In genomic region chr22:50304528-50305392, GRCh38 we compare ENCODE assay signal across 7 cellular contexts. TPM values are rescaled to one million over a fixed set of nuclear protein-coding genes. Genes with fewer than 3 reads are reported as not detected.
A peak's percentile ranks its signal among the peaks of the same experiment; 100 is the strongest.
DNase-seq lines count a peak whose midpoint lies in the region; ATAC-seq and TF ChIP-seq lines count a peak whose summit lies in the region.

No MANE protein-coding gene starts in this region.

- CTCF ChIA-PET in activated B cell treated with CpG ODN at 0.5 μM for 24 hours (lab: Charles Lee): interaction anchor here (0.7 to 2.5 kb wide), 4 partner anchors 14 to 54 kb away, joined by 3 to 8 read pairs (median 4); partner anchors contain the start of gene HDAC10

- no peaks in the 10 kb centered on the region for H3K36me3 Mint-ChIP-seq in activated B cell treated with CpG ODN at 0.5 μM for 24 hours (ENCODE audit: low read depth)
- no peaks in the 10 kb centered on the region for H3K36me3 Mint-ChIP-seq in T-helper 2 cell treated with Interferon-gamma antibody and Interleukin-4, amounts not matched to agents 5 μg/mL and 100 μg/mL, for 36 hours (ENCODE audit: low read depth)

- no peaks in the 10 kb centered on the region for H3K9me3 Mint-ChIP-seq in activated B cell treated with CpG ODN at 0.5 μM for 24 hours
- no peaks in the 10 kb centered on the region for H3K9me3 Mint-ChIP-seq in T-helper 2 cell treated with Interferon-gamma antibody and Interleukin-4, amounts not matched to agents 5 μg/mL and 100 μg/mL, for 36 hours

- DNase-seq in HT-29 (ENCODE audit: low spot score) (peak; percentile 39), activated B cell treated with CpG ODN at 0.5 μM for 24 hours (no peak), hepatocyte (ENCODE audit: low spot score) (peak; percentile 48), suprapubic skin (ENCODE audit: low spot score in 2 of 2) (no peak), NCI-H2107 (lab: John Stamatoyannopoulos, UW) (no peak), GM10266 (ENCODE audit: extremely low spot score) (no peak)
- DNase-seq in T-helper 2 cell treated with Interferon-gamma antibody and Interleukin-4, amounts not matched to agents 5 μg/mL and 100 μg/mL, for 36 hours (ENCODE audit: low spot score): no peak

- peak; percentile 18 for ATAC-seq in activated B cell treated with CpG ODN at 0.5 μM for 24 hours (ENCODE audit: low read depth)

- WGBS in hepatocyte (ENCODE audit: low lambda C conversion rate, missing lambda C conversion rate): 78% methylated on average over 21 of the region's 22 CpGs
- whole genome bisulfite sequencing in suprapubic skin: 22% methylated on average over 7 of the region's 22 CpGs

- H3K27me3 Mint-ChIP-seq in activated B cell treated with CpG ODN at 0.5 μM for 24 hours: peaks cover 2% of the 10 kb centered on the region
- peaks cover 19% of the 10 kb centered on the region for H3K27me3 Mint-ChIP-seq in T-helper 2 cell treated with Interferon-gamma antibody and Interleukin-4, amounts not matched to agents 5 μg/mL and 100 μg/mL, for 36 hours (ENCODE audit: low read depth)

- H4K20me1 ChIP-seq in hepatocyte (ENCODE audit: insufficient read depth, poor library complexity, severe bottlenecking): peaks cover 44% of the 10 kb centered on the region

- POLR2A ChIA-PET in activated B cell treated with CpG ODN at 0.5 μM for 24 hours (lab: Charles Lee): interaction anchor here (0.8 to 4.9 kb wide), 8 partner anchors 10 to 261 kb away, joined by 3 to 74 read pairs (median 9); partner anchors contain the start of genes DENND6B and HDAC10

- no peaks in the 10 kb centered on the region for H3K27me3 ChIP-seq in hepatocyte
- H3K27me3 ChIP-seq in suprapubic skin: no peaks in the 10 kb centered on the region

- no peak overlapping the region for H2AFZ ChIP-seq in hepatocyte

- H3K4me1 Mint-ChIP-seq in activated B cell treated with CpG ODN at 0.5 μM for 24 hours: peaks cover 63% of the 10 kb centered on the region
- H3K4me1 Mint-ChIP-seq in T-helper 2 cell treated with Interferon-gamma antibody and Interleukin-4, amounts not matched to agents 5 μg/mL and 100 μg/mL, for 36 hours (ENCODE audit: low read depth): peaks cover 9% of the 10 kb centered on the region

- H3K4me3 ChIP-seq in hepatocyte (peak overlapping the region; percentile 12), suprapubic skin (peak overlapping the region; percentile 94)

- peak overlapping the region; percentile 59 for H3K4me3 Mint-ChIP-seq in activated B cell treated with CpG ODN at 0.5 μM for 24 hours
- H3K4me3 Mint-ChIP-seq in T-helper 2 cell treated with Interferon-gamma antibody and Interleukin-4, amounts not matched to agents 5 μg/mL and 100 μg/mL, for 36 hours: no peak overlapping the region

- peak overlapping the region; percentile 63 for H3K27ac Mint-ChIP-seq in activated B cell treated with CpG ODN at 0.5 μM for 24 hours
- no peak overlapping the region for H3K27ac Mint-ChIP-seq in T-helper 2 cell treated with Interferon-gamma antibody and Interleukin-4, amounts not matched to agents 5 μg/mL and 100 μg/mL, for 36 hours

- no peak for TF ChIP-seq POLR2A in suprapubic skin (IDR thresholded peaks at IDR 0.05)

- peak overlapping the region; percentile 98 for H3K27ac ChIP-seq in hepatocyte
- peak overlapping the region; percentile 96 for H3K27ac ChIP-seq in suprapubic skin

- H3K9me3 ChIP-seq in hepatocyte (ENCODE audit: low read depth): no peaks in the 10 kb centered on the region
- H3K9me3 ChIP-seq in suprapubic skin: no peaks in the 10 kb centered on the region

- TF ChIP-seq CTCF in activated B cell treated with CpG ODN at 0.5 μM for 24 hours (IDR thresholded peaks at IDR 0.05): no peak
- TF ChIP-seq CTCF in hepatocyte (IDR thresholded peaks at IDR 0.05; ENCODE audit: poor library complexity): no peak
- no peak for TF ChIP-seq CTCF in suprapubic skin (IDR thresholded peaks at IDR 0.05)
- no peak for TF ChIP-seq CTCF in GM10266 (IDR thresholded peaks at IDR 0.05; ENCODE audit: control insufficient read depth, insufficient read depth, low read depth, missing control alignments)

- H3K79me2 ChIP-seq in hepatocyte: peaks cover 72% of the 10 kb centered on the region

- H3K9me2 ChIP-seq in hepatocyte (replicated peaks; ENCODE audit: insufficient read depth): no peaks in the 10 kb centered on the region

- intact Hi-C loops in activated B cell treated with CpG ODN at 0.5 μM for 24 hours (cut with micrococcal nuclease): loop anchor here (1.0 kb wide), 3 partner anchors 10 to 14 kb away; no protein-coding TSS in a partner anchor

- H3K4me1 ChIP-seq in hepatocyte (ENCODE audit: insufficient read depth): peaks cover 73% of the 10 kb centered on the region
- H3K4me1 ChIP-seq in suprapubic skin: peaks cover 87% of the 10 kb centered on the region

- no peak for TF ChIP-seq EP300 in suprapubic skin (IDR thresholded peaks at IDR 0.05)

- H3K36me3 ChIP-seq in hepatocyte (replicated peaks; ENCODE audit: insufficient read depth, low read depth) (no peaks in the 10 kb centered on the region), suprapubic skin (no peaks in the 10 kb centered on the region)

- peak overlapping the region; percentile 98 for H3K4me2 ChIP-seq in hepatocyte

RNA-seq across cellular contexts. Expression of gene PLXNB2, which starts 2.7 kb away (rescaled TPM):
- 247 and 252 TPM in 2 replicates for total RNA-seq in HT-29 (2014; rRNA removed; shearing (Covaris generic))
- total RNA-seq in activated B cell treated with CpG ODN at 0.5 μM for 24 hours (18.6 and 20.6 TPM in 2 replicates), hepatocyte (91.4 and 113 TPM in 2 replicates), suprapubic skin (100 to 1,000 TPM; 117 to 231 (median 192) TPM)
- polyA plus RNA-seq in hepatocyte: 147 and 158 TPM in 2 replicates

RNA-seq across cellular contexts. Expression of gene DENND6B, which starts 22.1 kb away (rescaled TPM):
- total RNA-seq in HT-29 (2014; rRNA removed; shearing (Covaris generic)): 4.5 and 5.2 TPM in 2 replicates
- total RNA-seq in activated B cell treated with CpG ODN at 0.5 μM for 24 hours (3.2 and 5.2 TPM in 2 replicates), hepatocyte (3.1 and 3.3 TPM in 2 replicates), suprapubic skin (1 to 10 TPM; 3.3 to 5.4 (median 3.4) TPM)
- 8.7 and 9.0 TPM in 2 replicates for polyA plus RNA-seq in hepatocyte

RNA-seq across cellular contexts. Expression of gene MAPK11, which starts 34.6 kb away (rescaled TPM):
- 1.6 and 2.2 TPM in 2 replicates for total RNA-seq in HT-29 (2014; rRNA removed; shearing (Covaris generic))
- total RNA-seq in activated B cell treated with CpG ODN at 0.5 μM for 24 hours: 10.7 and 11.3 TPM in 2 replicates
- total RNA-seq in hepatocyte: 1.4 and 2.3 TPM in 2 replicates
- polyA plus RNA-seq in hepatocyte: 0.62 and 1.1 TPM in 2 replicates
- 1 to 10 TPM; 3.8 to 5.8 (median 4.5) TPM for total RNA-seq in suprapubic skin

RNA-seq across cellular contexts. Expression of gene PPP6R2, which starts 38.4 kb away (rescaled TPM):
- 54.1 and 56.7 TPM in 2 replicates for total RNA-seq in HT-29 (2014; rRNA removed; shearing (Covaris generic))
- total RNA-seq in activated B cell treated with CpG ODN at 0.5 μM for 24 hours (64.0 and 77.3 TPM in 2 replicates), hepatocyte (43.9 and 57.9 TPM in 2 replicates), suprapubic skin (10 to 100 TPM; 46.7 to 70.3 (median 64.6) TPM)
- 44.1 and 47.0 TPM in 2 replicates for polyA plus RNA-seq in hepatocyte

RNA-seq across cellular contexts. Expression of gene MAPK12, which starts 43.3 kb away (rescaled TPM):
- 6.6 and 6.7 TPM in 2 replicates for total RNA-seq in HT-29 (2014; rRNA removed; shearing (Covaris generic))
- total RNA-seq in activated B cell treated with CpG ODN at 0.5 μM for 24 hours: 4.1 and 4.4 TPM in 2 replicates
- total RNA-seq in hepatocyte: 12.5 and 13.8 TPM in 2 replicates
- 33.8 and 51.4 TPM in 2 replicates for polyA plus RNA-seq in hepatocyte
- 1 to 10 TPM; 1.3 to 5.7 (median 3.3) TPM for total RNA-seq in suprapubic skin

Comparison
In these comparisons a context has a peak if more than half of its experiments do, and no peak if none do; other contexts are left out.
1. DNase-seq: peak in HT-29 (single experiment) and hepatocyte (single experiment); none in activated B cell treated with CpG ODN at 0.5 μM for 24 hours (single experiment), suprapubic skin (0 of 2), T-helper 2 cell treated with Interferon-gamma antibody and Interleukin-4, amounts not matched to agents 5 μg/mL and 100 μg/mL, for 36 hours (single experiment), NCI-H2107 (single experiment) and GM10266 (single experiment).